28 cellular contexts compared by ENCODE assay signal in the genomic region with DNA sequence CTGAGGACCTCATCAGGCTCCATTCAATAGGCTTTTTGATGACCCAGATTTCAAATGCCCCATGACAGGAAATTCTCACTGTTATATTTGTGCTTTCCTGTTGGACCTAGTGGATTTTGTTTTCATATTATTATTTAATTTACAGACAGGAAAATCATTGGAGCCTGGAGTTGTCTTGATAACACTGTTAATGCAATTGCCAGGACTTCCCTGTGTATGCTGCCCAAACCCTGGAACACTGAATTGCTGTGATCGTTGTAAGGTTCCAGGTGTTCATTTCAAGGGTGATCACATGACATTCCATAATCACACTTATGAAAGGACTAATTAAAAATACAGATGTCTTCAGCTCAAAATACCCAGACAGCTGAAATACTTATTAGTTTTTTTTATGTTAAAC.
"Had no signal": no experiment of that assay in that cellular context is flagged by ENCODE, and none has a peak within 500 bp of the region (broad histone marks: within the 10 kb centered on the region; RNA-seq: fewer than 3 reads in every experiment).

No MANE protein-coding gene starts in this region.

- H3K36me3 ChIP-seq: neural progenitor cell, neutrophil, stomach, thyroid gland, transverse colon, upper lobe of left lung, vagina had no signal

- H3K4me2 ChIP-seq: neural progenitor cell had no signal

- H3K27ac ChIP-seq: neural progenitor cell, neutrophil, parathyroid adenoma, psoas muscle, skin epidermis, stomach, testis, thyroid gland, transverse colon, upper lobe of left lung, vagina had no signal

- H3K4me1 ChIP-seq: neural progenitor cell, psoas muscle, stomach, testis, thyroid gland, transverse colon, upper lobe of left lung, vagina had no signal

- H3K27me3 ChIP-seq: neural progenitor cell, neutrophil, stomach, testis, thyroid gland, transverse colon, upper lobe of left lung, vagina had no signal

- DNase-seq: islet precursor cell; left cardiac atrium; mesendoderm; naive B cell; natural killer cell; nephron progenitor cell; occipital lobe; psoas muscle; right cardiac atrium; stimulated activated CD4-positive, alpha-beta T cell treated with anti-CD3 and anti-CD28 coated beads, Interleukin-12 subunit alpha, Interleukin-12 subunit beta, amount 100 ng/mL, for 4 hours; stimulated activated CD4-positive, alpha-beta T cell treated with anti-CD3 and anti-CD28 coated beads, Interleukin-15, amount 100 ng/mL, for 24 hours; stimulated activated CD4-positive, alpha-beta T cell treated with anti-CD3 and anti-CD28 coated beads, Interleukin-2, amount 100 ng/mL, for 24 hours; stimulated activated CD4-positive, alpha-beta T cell treated with anti-CD3 and anti-CD28 coated beads, Interleukin-4, amount 100 ng/mL, for 1 hour; stimulated activated naive B cell treated with anti-CD40 and anti-IgM and Interleukin-4, amounts not matched to agents 10 μg/mL and 1 μg/mL and 100 μg/mL, for 72 hours; stimulated activated naive CD8-positive, alpha-beta T cell treated with anti-CD3 and anti-CD28 coated beads, Interleukin-15, Interleukin-2, amounts not matched to agents 100 U/mL and 50 U/mL, for 24 hours; stomach; testis; thyroid gland; transverse colon; upper lobe of left lung had no signal

- ATAC-seq: left lobe of liver; natural killer cell; right cardiac atrium; sciatic nerve; stimulated activated naive B cell treated with anti-CD40 and anti-IgM and Interleukin-4, amounts not matched to agents 10 μg/mL and 1 μg/mL and 100 μg/mL, for 72 hours; stimulated activated naive CD8-positive, alpha-beta T cell treated with anti-CD3 and anti-CD28 coated beads, Interleukin-15, Interleukin-2, amounts not matched to agents 100 U/mL and 50 U/mL, for 24 hours had no signal

- H2AFZ ChIP-seq: neural progenitor cell had no signal

- H3K9ac ChIP-seq: neural progenitor cell, parathyroid adenoma had no signal

- H3K4me3 ChIP-seq: lung, neural progenitor cell, psoas muscle, skin epidermis, stomach, testis, thyroid gland, transverse colon, upper lobe of left lung, vagina had no signal

- H3K79me2 ChIP-seq: parathyroid adenoma had no signal

- H3K9me3 ChIP-seq: neutrophil, testis, thyroid gland, vagina had no signal
